In genomic region chr5:159412284-159413046, GRCh38 we compare ENCODE assay signal across 8 cellular contexts.
DNase-seq lines count a peak whose midpoint lies in the region; ATAC-seq, FAIRE-seq and TF ChIP-seq lines count a peak whose summit lies in the region.

No MANE protein-coding gene starts in this region.

- H3K4me1 Mint-ChIP-seq in activated naive CD4-positive, alpha-beta T cell treated with anti-CD3 and anti-CD28 coated beads, Interleukin-2, amount 50 U/mL, for 24 hours = peaks cover 54% of the 10 kb centered on the region

- peak; percentile 98 for FAIRE-seq in GM18507 (lab: Jason Lieb, UNC)

- TF ChIP-seq CTCF in sigmoid colon (IDR thresholded peaks at IDR 0.05) = no peak

- peak overlapping the region; percentile 54 for H3K4me3 Mint-ChIP-seq in activated naive CD4-positive, alpha-beta T cell treated with anti-CD3 and anti-CD28 coated beads, Interleukin-2, amount 50 U/mL, for 24 hours

- no peak overlapping the region for H3K27ac ChIP-seq in SJCRH30
- no peak overlapping the region for H3K27ac ChIP-seq in sigmoid colon

- intact Hi-C loops in sigmoid colon (cut with DNase I) = no loop called here

- H3K4me1 ChIP-seq in SJCRH30 = no peaks in the 10 kb centered on the region
- H3K4me1 ChIP-seq in sigmoid colon = no peaks in the 10 kb centered on the region

- no peak for TF ChIP-seq POLR2A in sigmoid colon (IDR thresholded peaks at IDR 0.05)

- no peaks in the 10 kb centered on the region for H3K27me3 ChIP-seq in SJCRH30
- H3K27me3 ChIP-seq in sigmoid colon = no peaks in the 10 kb centered on the region

- no peak for DNase-seq in GM18507 (ENCODE audit: extremely low spot score, insufficient read length, low read depth)
- DNase-seq in SJCRH30 = peak; percentile 5 to 10
- peak; percentile 62 for DNase-seq in stimulated activated CD4-positive, alpha-beta T cell treated with anti-CD3 and anti-CD28 coated beads, Interleukin-1b, Interleukin-23, amount 100 ng/mL, for 48 hours
- no peak for DNase-seq in NCI-H2196 treated with DMSO at 0.1 percent for 48 hours (lab: John Stamatoyannopoulos, UW; ENCODE audit: unreplicated experiment)
- no peak for DNase-seq in superior temporal gyrus (ENCODE audit: extremely low spot score)
- no peak for DNase-seq in sigmoid colon

- no peak overlapping the region for H3K4me3 ChIP-seq in SJCRH30
- no peak overlapping the region for H3K4me3 ChIP-seq in sigmoid colon

- H3K36me3 ChIP-seq in SJCRH30 (no peaks in the 10 kb centered on the region), sigmoid colon (no peaks in the 10 kb centered on the region)

- no peaks in the 10 kb centered on the region for H3K9me3 Mint-ChIP-seq in activated naive CD4-positive, alpha-beta T cell treated with anti-CD3 and anti-CD28 coated beads, Interleukin-2, amount 50 U/mL, for 24 hours

- 36 to 55% methylated on average over 6 of the region's 6 CpGs for WGBS in sigmoid colon, 2 donors

- no peaks in the 10 kb centered on the region for H3K36me3 Mint-ChIP-seq in activated naive CD4-positive, alpha-beta T cell treated with anti-CD3 and anti-CD28 coated beads, Interleukin-2, amount 50 U/mL, for 24 hours

- ATAC-seq in HG02884 (IDR thresholded peaks at IDR 0.05; ENCODE audit: unreplicated experiment) = peak; percentile 56

- H3K9me3 ChIP-seq in SJCRH30 (replicated peaks) (no peaks in the 10 kb centered on the region), sigmoid colon (no peaks in the 10 kb centered on the region)

- H3K27ac Mint-ChIP-seq in activated naive CD4-positive, alpha-beta T cell treated with anti-CD3 and anti-CD28 coated beads, Interleukin-2, amount 50 U/mL, for 24 hours = peak overlapping the region; percentile 94

- H3K27me3 Mint-ChIP-seq in activated naive CD4-positive, alpha-beta T cell treated with anti-CD3 and anti-CD28 coated beads, Interleukin-2, amount 50 U/mL, for 24 hours = no peaks in the 10 kb centered on the region

- no peak for TF ChIP-seq EP300 in sigmoid colon (IDR thresholded peaks at IDR 0.05)

Comparison
In these comparisons a context has a peak if more than half of its experiments do, and no peak if none do; other contexts are left out.
1. DNase-seq: peak in SJCRH30 (2 of 2) and stimulated activated CD4-positive, alpha-beta T cell treated with anti-CD3 and anti-CD28 coated beads, Interleukin-1b, Interleukin-23, amount 100 ng/mL, for 48 hours (single experiment); none in GM18507 (single experiment), NCI-H2196 treated with DMSO at 0.1 percent for 48 hours (single experiment), superior temporal gyrus (single experiment) and sigmoid colon (single experiment).